Comparison of ENCODE assay signal across 3 cellular contexts in genomic region chr4:18945464-18945863, GRCh38.
A peak's percentile ranks its signal among the peaks of the same experiment; 100 is the strongest.
TF ChIP-seq lines count a peak whose summit lies in the region.

No MANE protein-coding gene starts in this region.

TF ChIP-seq in HepG2, 621 proteins besides CTCF, POLR2A, EP300 and RAD21:
- TF ChIP-seq MAFK (conservative IDR thresholded peaks at IDR 0.05 in 1 of 2, IDR thresholded peaks at IDR 0.05 in 1 of 2; ENCODE audit: low read length in 2 of 2) (peak; percentile 63 to 72), MAFF (IDR thresholded peaks at IDR 0.05; ENCODE audit: low read depth, low read length) (peak; percentile 56), SIN3B (IDR thresholded peaks at IDR 0.05; ENCODE audit: low read length) (no peak), XRCC5 (optimal IDR thresholded peaks at IDR 0.05; ENCODE audit: low read length) (no peak), MAF1 (CRISPR knock-in tag; IDR thresholded peaks at IDR 0.05; ENCODE audit: borderline replicate concordance) (no peak), MXD4 (CRISPR knock-in tag; IDR thresholded peaks at IDR 0.05) (no peak), NFKB2 (CRISPR knock-in tag; IDR thresholded peaks at IDR 0.05; ENCODE audit: borderline replicate concordance) (no peak), HOXD1 (CRISPR knock-in tag; IDR thresholded peaks at IDR 0.05) (no peak), ZNF451 (CRISPR knock-in tag; IDR thresholded peaks at IDR 0.05) (no peak), IRF9 (CRISPR knock-in tag; IDR thresholded peaks at IDR 0.05; ENCODE audit: borderline replicate concordance) (no peak), ISX (CRISPR knock-in tag; conservative IDR thresholded peaks at IDR 0.05) (no peak)
- TF ChIP-seq, protein P1, sequence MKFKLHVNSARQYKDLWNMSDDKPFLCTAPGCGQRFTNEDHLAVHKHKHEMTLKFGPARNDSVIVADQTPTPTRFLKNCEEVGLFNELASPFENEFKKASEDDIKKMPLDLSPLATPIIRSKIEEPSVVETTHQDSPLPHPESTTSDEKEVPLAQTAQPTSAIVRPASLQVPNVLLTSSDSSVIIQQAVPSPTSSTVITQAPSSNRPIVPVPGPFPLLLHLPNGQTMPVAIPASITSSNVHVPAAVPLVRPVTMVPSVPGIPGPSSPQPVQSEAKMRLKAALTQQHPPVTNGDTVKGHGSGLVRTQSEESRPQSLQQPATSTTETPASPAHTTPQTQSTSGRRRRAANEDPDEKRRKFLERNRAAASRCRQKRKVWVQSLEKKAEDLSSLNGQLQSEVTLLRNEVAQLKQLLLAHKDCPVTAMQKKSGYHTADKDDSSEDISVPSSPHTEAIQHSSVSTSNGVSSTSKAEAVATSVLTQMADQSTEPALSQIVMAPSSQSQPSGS (CRISPR knock-in tag; IDR thresholded peaks at IDR 0.05): no peak
- TF ChIP-seq, protein P2, sequence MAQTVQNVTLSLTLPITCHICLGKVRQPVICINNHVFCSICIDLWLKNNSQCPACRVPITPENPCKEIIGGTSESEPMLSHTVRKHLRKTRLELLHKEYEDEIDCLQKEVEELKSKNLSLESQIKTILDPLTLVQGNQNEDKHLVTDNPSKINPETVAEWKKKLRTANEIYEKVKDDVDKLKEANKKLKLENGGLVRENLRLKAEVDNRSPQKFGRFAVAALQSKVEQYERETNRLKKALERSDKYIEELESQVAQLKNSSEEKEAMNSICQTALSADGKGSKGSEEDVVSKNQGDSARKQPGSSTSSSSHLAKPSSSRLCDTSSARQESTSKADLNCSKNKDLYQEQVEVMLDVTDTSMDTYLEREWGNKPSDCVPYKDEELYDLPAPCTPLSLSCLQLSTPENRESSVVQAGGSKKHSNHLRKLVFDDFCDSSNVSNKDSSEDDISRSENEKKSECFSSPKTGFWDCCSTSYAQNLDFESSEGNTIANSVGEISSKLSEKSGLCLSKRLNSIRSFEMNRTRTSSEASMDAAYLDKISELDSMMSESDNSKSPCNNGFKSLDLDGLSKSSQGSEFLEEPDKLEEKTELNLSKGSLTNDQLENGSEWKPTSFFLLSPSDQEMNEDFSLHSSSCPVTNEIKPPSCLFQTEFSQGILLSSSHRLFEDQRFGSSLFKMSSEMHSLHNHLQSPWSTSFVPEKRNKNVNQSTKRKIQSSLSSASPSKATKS (CRISPR knock-in tag; IDR thresholded peaks at IDR 0.05): no peak
- TF ChIP-seq, protein P3, sequence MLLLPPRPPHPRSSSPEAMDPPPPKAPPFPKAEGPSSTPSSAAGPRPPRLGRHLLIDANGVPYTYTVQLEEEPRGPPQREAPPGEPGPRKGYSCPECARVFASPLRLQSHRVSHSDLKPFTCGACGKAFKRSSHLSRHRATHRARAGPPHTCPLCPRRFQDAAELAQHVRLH (CRISPR knock-in tag; IDR thresholded peaks at IDR 0.05; ENCODE audit: borderline replicate concordance, low read depth): no peak

TF ChIP-seq in A549, 52 proteins besides CTCF, POLR2A, EP300 and RAD21:
- TF ChIP-seq HES2 (IDR thresholded peaks at IDR 0.05) (no peak), HEYL (CRISPR knock-in tag; IDR thresholded peaks at IDR 0.05) (no peak), FOSL2 (IDR thresholded peaks at IDR 0.05) (no peak), FOSL2 (CRISPR knock-in tag; IDR thresholded peaks at IDR 0.05) (no peak), TP53 (CRISPR knock-in tag; IDR thresholded peaks at IDR 0.05) (no peak), CBX2 (IDR thresholded peaks at IDR 0.05; ENCODE audit: borderline replicate concordance, low read depth) (no peak), MAFK (IDR thresholded peaks at IDR 0.05; ENCODE audit: partially characterized antibody) (peak; percentile 34)
- TF ChIP-seq, protein P4, sequence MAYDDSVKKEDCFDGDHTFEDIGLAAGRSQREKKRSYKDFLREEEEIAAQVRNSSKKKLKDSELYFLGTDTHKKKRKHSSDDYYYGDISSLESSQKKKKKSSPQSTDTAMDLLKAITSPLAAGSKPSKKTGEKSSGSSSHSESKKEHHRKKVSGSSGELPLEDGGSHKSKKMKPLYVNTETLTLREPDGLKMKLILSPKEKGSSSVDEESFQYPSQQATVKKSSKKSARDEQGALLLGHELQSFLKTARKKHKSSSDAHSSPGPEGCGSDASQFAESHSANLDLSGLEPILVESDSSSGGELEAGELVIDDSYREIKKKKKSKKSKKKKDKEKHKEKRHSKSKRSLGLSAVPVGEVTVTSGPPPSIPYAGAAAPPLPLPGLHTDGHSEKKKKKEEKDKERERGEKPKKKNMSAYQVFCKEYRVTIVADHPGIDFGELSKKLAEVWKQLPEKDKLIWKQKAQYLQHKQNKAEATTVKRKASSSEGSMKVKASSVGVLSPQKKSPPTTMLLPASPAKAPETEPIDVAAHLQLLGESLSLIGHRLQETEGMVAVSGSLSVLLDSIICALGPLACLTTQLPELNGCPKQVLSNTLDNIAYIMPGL (CRISPR knock-in tag; IDR thresholded peaks at IDR 0.05; ENCODE audit: borderline replicate concordance): no peak
- TF ChIP-seq, protein P5, sequence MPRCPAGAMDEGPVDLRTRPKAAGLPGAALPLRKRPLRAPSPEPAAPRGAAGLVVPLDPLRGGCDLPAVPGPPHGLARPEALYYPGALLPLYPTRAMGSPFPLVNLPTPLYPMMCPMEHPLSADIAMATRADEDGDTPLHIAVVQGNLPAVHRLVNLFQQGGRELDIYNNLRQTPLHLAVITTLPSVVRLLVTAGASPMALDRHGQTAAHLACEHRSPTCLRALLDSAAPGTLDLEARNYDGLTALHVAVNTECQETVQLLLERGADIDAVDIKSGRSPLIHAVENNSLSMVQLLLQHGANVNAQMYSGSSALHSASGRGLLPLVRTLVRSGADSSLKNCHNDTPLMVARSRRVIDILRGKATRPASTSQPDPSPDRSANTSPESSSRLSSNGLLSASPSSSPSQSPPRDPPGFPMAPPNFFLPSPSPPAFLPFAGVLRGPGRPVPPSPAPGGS (IDR thresholded peaks at IDR 0.05): no peak
TF ChIP-seq in A549: peak in this region for 1.

TF ChIP-seq in IMR-90, 13 proteins besides CTCF, POLR2A, EP300 and RAD21:
- TF ChIP-seq MAFK (IDR thresholded peaks at IDR 0.05; ENCODE audit: low read depth, low read length) (peak; percentile 47; the same call in 1 of the 2 replicates), RFX5 (IDR thresholded peaks at IDR 0.05; ENCODE audit: low read depth, low read length) (no peak), SMC3 (IDR thresholded peaks at IDR 0.05; ENCODE audit: low read depth, low read length) (no peak), RCOR1 (IDR thresholded peaks at IDR 0.05; ENCODE audit: insufficient replicate concordance, low read length) (no peak), FOS (IDR thresholded peaks at IDR 0.05; ENCODE audit: low read depth, low read length) (no peak), CEBPB (IDR thresholded peaks at IDR 0.05; ENCODE audit: low read depth, low read length) (no peak)
